Comparison of ENCODE assay signal across 8 cellular contexts in genomic region chr16:18561727-18562314, GRCh38. TPM values are rescaled to one million over a fixed set of nuclear protein-coding genes. Genes with fewer than 3 reads are reported as not detected.
DNase-seq lines count a peak whose midpoint lies in the region; ATAC-seq, FAIRE-seq and TF ChIP-seq lines count a peak whose summit lies in the region.
"Not testable (repeated sequence)": the region's sequence is repeated elsewhere in the genome, so short reads cannot be mapped to it uniquely, and the experiment has no call there.

A gene with protein sequence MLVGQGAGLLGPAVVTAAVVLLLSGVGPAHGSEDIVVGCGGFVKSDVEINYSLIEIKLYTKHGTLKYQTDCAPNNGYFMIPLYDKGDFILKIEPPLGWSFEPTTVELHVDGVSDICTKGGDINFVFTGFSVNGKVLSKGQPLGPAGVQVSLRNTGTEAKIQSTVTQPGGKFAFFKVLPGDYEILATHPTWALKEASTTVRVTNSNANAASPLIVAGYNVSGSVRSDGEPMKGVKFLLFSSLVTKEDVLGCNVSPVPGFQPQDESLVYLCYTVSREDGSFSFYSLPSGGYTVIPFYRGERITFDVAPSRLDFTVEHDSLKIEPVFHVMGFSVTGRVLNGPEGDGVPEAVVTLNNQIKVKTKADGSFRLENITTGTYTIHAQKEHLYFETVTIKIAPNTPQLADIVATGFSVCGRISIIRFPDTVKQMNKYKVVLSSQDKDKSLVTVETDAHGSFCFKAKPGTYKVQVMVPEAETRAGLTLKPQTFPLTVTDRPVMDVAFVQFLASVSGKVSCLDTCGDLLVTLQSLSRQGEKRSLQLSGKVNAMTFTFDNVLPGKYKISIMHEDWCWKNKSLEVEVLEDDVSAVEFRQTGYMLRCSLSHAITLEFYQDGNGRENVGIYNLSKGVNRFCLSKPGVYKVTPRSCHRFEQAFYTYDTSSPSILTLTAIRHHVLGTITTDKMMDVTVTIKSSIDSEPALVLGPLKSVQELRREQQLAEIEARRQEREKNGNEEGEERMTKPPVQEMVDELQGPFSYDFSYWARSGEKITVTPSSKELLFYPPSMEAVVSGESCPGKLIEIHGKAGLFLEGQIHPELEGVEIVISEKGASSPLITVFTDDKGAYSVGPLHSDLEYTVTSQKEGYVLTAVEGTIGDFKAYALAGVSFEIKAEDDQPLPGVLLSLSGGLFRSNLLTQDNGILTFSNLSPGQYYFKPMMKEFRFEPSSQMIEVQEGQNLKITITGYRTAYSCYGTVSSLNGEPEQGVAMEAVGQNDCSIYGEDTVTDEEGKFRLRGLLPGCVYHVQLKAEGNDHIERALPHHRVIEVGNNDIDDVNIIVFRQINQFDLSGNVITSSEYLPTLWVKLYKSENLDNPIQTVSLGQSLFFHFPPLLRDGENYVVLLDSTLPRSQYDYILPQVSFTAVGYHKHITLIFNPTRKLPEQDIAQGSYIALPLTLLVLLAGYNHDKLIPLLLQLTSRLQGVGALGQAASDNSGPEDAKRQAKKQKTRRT (minus strand): TSS chr16:18562097. CDS start chr16:18562040, 57 bp downstream.

- H3K9me3 Mint-ChIP-seq in progenitor cell of endocrine pancreas (ENCODE audit: low read depth); stimulated activated naive CD8-positive, alpha-beta T cell treated with anti-CD3 and anti-CD28 coated beads, Interleukin-15, Interleukin-2, amounts not matched to agents 100 ng/mL and 50 ng/mL, for 24 hours: not testable (repeated sequence)

- H3K9me3 ChIP-seq in HUES6 (ENCODE audit: control insufficient read depth, insufficient read depth, low read depth, low read length); right cardiac atrium (ENCODE audit: control insufficient read depth, low read length): not testable (repeated sequence)

- not testable (repeated sequence) for H3K4me1 Mint-ChIP-seq in progenitor cell of endocrine pancreas (ENCODE audit: low read depth); stimulated activated naive CD8-positive, alpha-beta T cell treated with anti-CD3 and anti-CD28 coated beads, Interleukin-15, Interleukin-2, amounts not matched to agents 100 ng/mL and 50 ng/mL, for 24 hours (ENCODE audit: low read depth)

- TF ChIP-seq CTCF in GM06990 (IDR thresholded peaks at IDR 0.05; ENCODE audit: insufficient read depth, low read length, poor library complexity, severe bottlenecking); astrocyte of the cerebellum (IDR thresholded peaks at IDR 0.05; ENCODE audit: low read depth, low read length, missing control alignments); progenitor cell of endocrine pancreas (IDR thresholded peaks at IDR 0.05; ENCODE audit: unreplicated experiment): not testable (repeated sequence)

- H3K9ac ChIP-seq in HUES6 (ENCODE audit: low read length) = peak within 1 kb of the TSS; percentile 44

- H3K36me3 ChIP-seq in GM06990 (ENCODE audit: control insufficient read depth, insufficient read depth, low read length); HUES6 (ENCODE audit: control insufficient read depth, insufficient read depth, low read length): not testable (repeated sequence)

- TF ChIP-seq POLR2A in H54 (IDR thresholded peaks at IDR 0.05; ENCODE audit: low read depth, low read length) = not testable (repeated sequence)

- peak; percentile 97 for FAIRE-seq in H54 (lab: Jason Lieb, UNC)

- under 1% methylated on average over 40 of the region's 66 CpGs for WGBS in right cardiac atrium

- H3K27ac Mint-ChIP-seq in progenitor cell of endocrine pancreas; stimulated activated naive CD8-positive, alpha-beta T cell treated with anti-CD3 and anti-CD28 coated beads, Interleukin-15, Interleukin-2, amounts not matched to agents 100 ng/mL and 50 ng/mL, for 24 hours: not testable (repeated sequence)

- not testable (repeated sequence) for H3K36me3 Mint-ChIP-seq in progenitor cell of endocrine pancreas (ENCODE audit: insufficient read depth)
- peaks cover 13% of the 10 kb centered on the region for H3K36me3 Mint-ChIP-seq in stimulated activated naive CD8-positive, alpha-beta T cell treated with anti-CD3 and anti-CD28 coated beads, Interleukin-15, Interleukin-2, amounts not matched to agents 100 ng/mL and 50 ng/mL, for 24 hours (ENCODE audit: low read depth)

- H3K4me1 ChIP-seq in HUES6 (ENCODE audit: control insufficient read depth, insufficient read depth, low read length); right cardiac atrium (ENCODE audit: control insufficient read depth, insufficient read depth, low read length): not testable (repeated sequence)

- DNase-seq in GM06990 (ENCODE audit: extremely low read depth, insufficient read length) (peak; percentile 46), right cardiac atrium (peak; percentile 89 to 98 (median 97)), progenitor cell of endocrine pancreas (ENCODE audit: low spot score, unreplicated experiment) (peak; percentile 83)
- DNase-seq in H54 (ENCODE audit: insufficient read length, low spot score); astrocyte of the cerebellum (ENCODE audit: low read depth): not testable (repeated sequence)

- not testable (repeated sequence) for H3K27ac ChIP-seq in HUES6 (ENCODE audit: low read depth, low read length); right cardiac atrium (ENCODE audit: low read length)

- peak within 1 kb of the TSS; percentile 55 for H3K4me3 Mint-ChIP-seq in progenitor cell of endocrine pancreas (ENCODE audit: low read depth)
- peak within 1 kb of the TSS; percentile 76 for H3K4me3 Mint-ChIP-seq in stimulated activated naive CD8-positive, alpha-beta T cell treated with anti-CD3 and anti-CD28 coated beads, Interleukin-15, Interleukin-2, amounts not matched to agents 100 ng/mL and 50 ng/mL, for 24 hours

- in situ Hi-C loops in astrocyte of the cerebellum (cut with HindIII; ENCODE audit: low sequenced_read_pairs) = not testable (repeated sequence)

- peak; percentile 94 to 95 for ATAC-seq in activated CD4-positive, CD25-positive, alpha-beta regulatory T cell treated with anti-CD3 and anti-CD28 coated beads, Interleukin-2, amount 50 U/mL, for 24 hours
- ATAC-seq in right cardiac atrium = peak; percentile 99 to 100

- not testable (repeated sequence) for H3K27me3 ChIP-seq in GM06990 (replicated peaks; ENCODE audit: control insufficient read depth, insufficient read depth, low read length); HUES6 (ENCODE audit: control insufficient read depth, insufficient read depth, low read length); right cardiac atrium (ENCODE audit: control insufficient read depth, insufficient read depth)

- not testable (repeated sequence) for H3K27me3 Mint-ChIP-seq in progenitor cell of endocrine pancreas; stimulated activated naive CD8-positive, alpha-beta T cell treated with anti-CD3 and anti-CD28 coated beads, Interleukin-15, Interleukin-2, amounts not matched to agents 100 ng/mL and 50 ng/mL, for 24 hours

- H3K4me3 ChIP-seq in GM06990 (replicated peaks; ENCODE audit: low read depth, low read length) = peak within 1 kb of the TSS; percentile 61
- H3K4me3 ChIP-seq in HUES6 (ENCODE audit: low read depth, low read length) = peak within 1 kb of the TSS; percentile 65
- peak within 1 kb of the TSS; percentile 41 for H3K4me3 ChIP-seq in astrocyte of the cerebellum (ENCODE audit: low read depth, low read length)
- peak within 1 kb of the TSS; percentile 62 for H3K4me3 ChIP-seq in right cardiac atrium (ENCODE audit: low read length)

- intact Hi-C loops in right cardiac atrium (cut with DNase I) = not testable (repeated sequence)

RNA-seq across cellular contexts. Expression of the gene that starts here (rescaled TPM):
- total RNA-seq in right cardiac atrium = 100 to 1,000 TPM; 127 to 292 (median 249) TPM
- 295 TPM for polyA plus RNA-seq in right cardiac atrium
- total RNA-seq in progenitor cell of endocrine pancreas = 113 and 116 TPM in 2 replicates
